Comparison of ENCODE assay signal across 16 cellular contexts in genomic region chr2:98736464-98736889, GRCh38. TPM values are rescaled to one million over a fixed set of nuclear protein-coding genes. Genes with fewer than 3 reads are reported as not detected.
DNase-seq lines count a peak whose midpoint lies in the region; ATAC-seq and TF ChIP-seq lines count a peak whose summit lies in the region.
"Had no signal": no experiment of that assay in that cellular context is flagged by ENCODE, and none has a peak within 500 bp of the region (broad histone marks: within the 10 kb centered on the region; RNA-seq: fewer than 3 reads in every experiment).

No MANE protein-coding gene starts in this region.

- H3K4me1 Mint-ChIP-seq in MCF 10A (ENCODE audit: insufficient read depth, unreplicated experiment) (peaks cover 12% of the 10 kb centered on the region), endodermal cell (no peaks in the 10 kb centered on the region)
- peaks cover 70% of the 10 kb centered on the region for H3K4me1 Mint-ChIP-seq in activated naive CD8-positive, alpha-beta T cell treated with anti-CD3 and anti-CD28 coated beads, Interleukin-2, amount 50 U/mL, for 24 hours
- H3K4me1 Mint-ChIP-seq in stimulated activated effector memory CD8-positive, alpha-beta T cell treated with anti-CD3 and anti-CD28 coated beads, Interleukin-12 subunit alpha, Interleukin-12 subunit beta, amount 100 ng/mL, for 72 hours = peaks cover 61% of the 10 kb centered on the region

- ATAC-seq in PC-3 = peak; percentile 87
- ATAC-seq in activated naive CD8-positive, alpha-beta T cell treated with anti-CD3 and anti-CD28 coated beads, Interleukin-2, amount 50 U/mL, for 24 hours = peak; percentile 79
- ATAC-seq in stimulated activated effector memory CD8-positive, alpha-beta T cell treated with anti-CD3 and anti-CD28 coated beads, Interleukin-12 subunit alpha, Interleukin-12 subunit beta, amount 100 ng/mL, for 72 hours = peak; percentile 90
- ATAC-seq: left lobe of liver had no signal

- H3K27ac ChIP-seq in breast epithelium (no peak overlapping the region), PC-3 (ENCODE audit: low read length) (peak overlapping the region; percentile 13; the same call in 1 of the 2 replicates), endodermal cell (ENCODE audit: low read depth, low read length) (no peak overlapping the region), sigmoid colon (no peak overlapping the region)
- H3K27ac ChIP-seq: hepatocyte, upper lobe of left lung had no signal

- H3K9me3 Mint-ChIP-seq in MCF 10A (ENCODE audit: unreplicated experiment) = no peaks in the 10 kb centered on the region
- H3K9me3 Mint-ChIP-seq in activated naive CD8-positive, alpha-beta T cell treated with anti-CD3 and anti-CD28 coated beads, Interleukin-2, amount 50 U/mL, for 24 hours = no peaks in the 10 kb centered on the region
- no peaks in the 10 kb centered on the region for H3K9me3 Mint-ChIP-seq in stimulated activated effector memory CD8-positive, alpha-beta T cell treated with anti-CD3 and anti-CD28 coated beads, Interleukin-12 subunit alpha, Interleukin-12 subunit beta, amount 100 ng/mL, for 72 hours
- no peaks in the 10 kb centered on the region for H3K9me3 Mint-ChIP-seq in endodermal cell
- H3K9me3 Mint-ChIP-seq: naive B cell had no signal

- no TSS peak for BruUV-seq in MCF 10A (replicated peaks; lab: Mats Ljungman, UMichigan)
- BruUV-seq in PC-3 (replicated peaks; lab: Mats Ljungman, UMichigan) = no TSS peak

- H3K9ac ChIP-seq in PC-3 (ENCODE audit: low read length) = no peak overlapping the region
- H3K9ac ChIP-seq in endodermal cell (ENCODE audit: extremely low read depth, low read length, poor library complexity, severe bottlenecking) = no peak overlapping the region

- CTCF ChIA-PET in MCF 10A (lab: Yijun Ruan, JAX) = no interaction called here
- CTCF ChIA-PET in PC-3 (lab: Charles Lee) = no interaction called here

- no peaks in the 10 kb centered on the region for H3F3A ChIP-seq in PC-3 (ENCODE audit: low read length, unreplicated experiment)

- no peak for TF ChIP-seq CTCF in MCF 10A (IDR thresholded peaks at IDR 0.05; ENCODE audit: unreplicated experiment)
- no peak for TF ChIP-seq CTCF in breast epithelium (IDR thresholded peaks at IDR 0.05)
- TF ChIP-seq CTCF in PC-3 (conservative IDR thresholded peaks at IDR 0.05; ENCODE audit: low read depth, low read length) = no peak
- no peak for TF ChIP-seq CTCF in endodermal cell (conservative IDR thresholded peaks at IDR 0.05)
- TF ChIP-seq CTCF in sigmoid colon (IDR thresholded peaks at IDR 0.05) = no peak

- H3K4me1 ChIP-seq in breast epithelium = no peaks in the 10 kb centered on the region
- peaks cover 29% of the 10 kb centered on the region for H3K4me1 ChIP-seq in PC-3 (ENCODE audit: insufficient read depth, low read length)
- H3K4me1 ChIP-seq in endodermal cell (ENCODE audit: control insufficient read depth, insufficient read depth, low read length) = no peaks in the 10 kb centered on the region
- peaks cover 0 to 9% (median 7%) of the 10 kb centered on the region in 4 donors for H3K4me1 ChIP-seq in sigmoid colon

- no peaks in the 10 kb centered on the region for H3K27me3 Mint-ChIP-seq in MCF 10A (ENCODE audit: insufficient read depth, unreplicated experiment)
- H3K27me3 Mint-ChIP-seq in activated naive CD8-positive, alpha-beta T cell treated with anti-CD3 and anti-CD28 coated beads, Interleukin-2, amount 50 U/mL, for 24 hours = no peaks in the 10 kb centered on the region
- peaks cover 37% of the 10 kb centered on the region for H3K27me3 Mint-ChIP-seq in endodermal cell (ENCODE audit: insufficient read depth)
- H3K27me3 Mint-ChIP-seq: B cell had no signal

- H3K27ac Mint-ChIP-seq in MCF 10A (ENCODE audit: low read depth, unreplicated experiment) = no peak overlapping the region
- no peak overlapping the region for H3K27ac Mint-ChIP-seq in activated naive CD8-positive, alpha-beta T cell treated with anti-CD3 and anti-CD28 coated beads, Interleukin-2, amount 50 U/mL, for 24 hours
- H3K27ac Mint-ChIP-seq in stimulated activated effector memory CD8-positive, alpha-beta T cell treated with anti-CD3 and anti-CD28 coated beads, Interleukin-12 subunit alpha, Interleukin-12 subunit beta, amount 100 ng/mL, for 72 hours = no peak overlapping the region
- no peak overlapping the region for H3K27ac Mint-ChIP-seq in endodermal cell
- H3K27ac Mint-ChIP-seq: B cell, naive B cell had no signal

- H3K4me2 ChIP-seq in PC-3 (ENCODE audit: low read length) = peak overlapping the region; percentile 59
- H3K4me2 ChIP-seq: hepatocyte had no signal

- H3K79me2 ChIP-seq in PC-3 (ENCODE audit: low read length) = no peaks in the 10 kb centered on the region
- H3K79me2 ChIP-seq: hepatocyte had no signal

- H3K36me3 Mint-ChIP-seq in MCF 10A (ENCODE audit: insufficient read depth, unreplicated experiment) (no peaks in the 10 kb centered on the region), endodermal cell (ENCODE audit: low read depth) (no peaks in the 10 kb centered on the region)
- H3K36me3 Mint-ChIP-seq in activated naive CD8-positive, alpha-beta T cell treated with anti-CD3 and anti-CD28 coated beads, Interleukin-2, amount 50 U/mL, for 24 hours (ENCODE audit: low read depth) = no peaks in the 10 kb centered on the region
- H3K36me3 Mint-ChIP-seq in stimulated activated effector memory CD8-positive, alpha-beta T cell treated with anti-CD3 and anti-CD28 coated beads, Interleukin-12 subunit alpha, Interleukin-12 subunit beta, amount 100 ng/mL, for 72 hours = no peaks in the 10 kb centered on the region

- no peaks in the 10 kb centered on the region for H3K27me3 ChIP-seq in breast epithelium
- H3K27me3 ChIP-seq in PC-3 (ENCODE audit: low read length) = no peaks in the 10 kb centered on the region
- peaks cover 36% of the 10 kb centered on the region for H3K27me3 ChIP-seq in endodermal cell (ENCODE audit: control insufficient read depth, insufficient read depth, low read length, poor library complexity, severe bottlenecking)
- no peaks in the 10 kb centered on the region for H3K27me3 ChIP-seq in sigmoid colon
- H3K27me3 ChIP-seq: hepatocyte, upper lobe of left lung had no signal

- 100% methylated on average over 2 of the region's 2 CpGs; no CpG with 5 or more reads in 1 of the 2 experiments for WGBS in endodermal cell (ENCODE audit: insufficient coverage in 1 of 2, insufficient read length in 1 of 2), 2 experiments
- WGBS in sigmoid colon, 2 donors = 78 to 81% methylated on average over 2 of the region's 2 CpGs

- POLR2A ChIA-PET in MCF 10A (lab: Yijun Ruan, JAX) = no interaction called here
- POLR2A ChIA-PET in PC-3 (lab: Charles Lee; ENCODE audit: unreplicated experiment) = no interaction called here

- TF ChIP-seq POLR2A in breast epithelium (IDR thresholded peaks at IDR 0.05) (no peak), sigmoid colon (IDR thresholded peaks at IDR 0.05) (no peak)

- DNase-seq in MCF 10A (ENCODE audit: unreplicated experiment) = peak; percentile 36
- DNase-seq in breast epithelium (ENCODE audit: low spot score in 2 of 2) = no peak
- DNase-seq in PC-3 = peak; percentile 86
- no peak for DNase-seq in activated naive CD8-positive, alpha-beta T cell treated with anti-CD3 and anti-CD28 coated beads, Interleukin-2, amount 50 U/mL, for 24 hours
- peak in 1 of 2 donors; percentile 22 for DNase-seq in stimulated activated effector memory CD8-positive, alpha-beta T cell treated with anti-CD3 and anti-CD28 coated beads, Interleukin-12 subunit alpha, Interleukin-12 subunit beta, amount 100 ng/mL, for 72 hours (ENCODE audit: low spot score in 2 of 2)
- no peak for DNase-seq in endodermal cell
- no peak for DNase-seq in AML-193 (lab: John Stamatoyannopoulos, UW)
- no peak for DNase-seq in sigmoid colon
- DNase-seq: DMS79 treated with DMSO at 0.1 percent for 48 hours, naive B cell, NCI-H1417, SW 1271, upper lobe of left lung had no signal

- H4K20me1 ChIP-seq in PC-3 (ENCODE audit: low read length) = no peaks in the 10 kb centered on the region

- H3K4me3 Mint-ChIP-seq in MCF 10A (ENCODE audit: unreplicated experiment) (no peak overlapping the region), endodermal cell (no peak overlapping the region)
- peak overlapping the region; percentile 51 for H3K4me3 Mint-ChIP-seq in activated naive CD8-positive, alpha-beta T cell treated with anti-CD3 and anti-CD28 coated beads, Interleukin-2, amount 50 U/mL, for 24 hours
- H3K4me3 Mint-ChIP-seq in stimulated activated effector memory CD8-positive, alpha-beta T cell treated with anti-CD3 and anti-CD28 coated beads, Interleukin-12 subunit alpha, Interleukin-12 subunit beta, amount 100 ng/mL, for 72 hours = peak overlapping the region; percentile 8
- H3K4me3 Mint-ChIP-seq: B cell, naive B cell had no signal

- no peak overlapping the region for H2AFZ ChIP-seq in PC-3 (ENCODE audit: low read length)
- H2AFZ ChIP-seq: hepatocyte had no signal

- intact Hi-C loops in MCF 10A (cut with micrococcal nuclease) (loop anchor here (10.0 kb wide), 1 partner anchor 328 kb away; no protein-coding TSS in a partner anchor), breast epithelium (cut with DNase I; ENCODE audit: low total_unique reads) (no loop called here), PC-3 (cut with micrococcal nuclease) (loop anchor here (1.0 kb wide), 1 partner anchor 22 kb away; no protein-coding TSS in a partner anchor), sigmoid colon (cut with DNase I) (no loop called here)

- H3K4me3 ChIP-seq in breast epithelium (no peak overlapping the region), PC-3 (ENCODE audit: low read length) (no peak overlapping the region), endodermal cell (ENCODE audit: low read length) (no peak overlapping the region), sigmoid colon (no peak overlapping the region)
- H3K4me3 ChIP-seq: hepatocyte, upper lobe of left lung had no signal

- no peaks in the 10 kb centered on the region for H3K9me3 ChIP-seq in breast epithelium
- no peaks in the 10 kb centered on the region for H3K9me3 ChIP-seq in PC-3 (ENCODE audit: low read length)
- H3K9me3 ChIP-seq in endodermal cell (ENCODE audit: control insufficient read depth, low read length) = no peaks in the 10 kb centered on the region
- no peaks in the 10 kb centered on the region for H3K9me3 ChIP-seq in sigmoid colon
- H3K9me3 ChIP-seq: upper lobe of left lung had no signal

- no peaks in the 10 kb centered on the region for H3K9me2 ChIP-seq in PC-3 (replicated peaks; ENCODE audit: low read length)

- TF ChIP-seq EP300 in sigmoid colon (IDR thresholded peaks at IDR 0.05) = no peak

- no peaks in the 10 kb centered on the region for H3K36me3 ChIP-seq in breast epithelium
- H3K36me3 ChIP-seq in PC-3 (ENCODE audit: low read depth, low read length) = no peaks in the 10 kb centered on the region
- H3K36me3 ChIP-seq in endodermal cell (ENCODE audit: control insufficient read depth, insufficient read depth, low read length) = no peaks in the 10 kb centered on the region
- no peaks in the 10 kb centered on the region for H3K36me3 ChIP-seq in sigmoid colon
- H3K36me3 ChIP-seq: upper lobe of left lung had no signal

RNA-seq across cellular contexts. Expression of gene MGAT4A, which starts 5.5 kb away (rescaled TPM):
- total RNA-seq in MCF 10A (2022) (3.7 and 4.6 TPM in 2 replicates), breast epithelium (10 to 100 TPM; 28.6 to 41.1 (median 34.4) TPM), PC-3 (2014; rRNA removed) (1.7 and 6.1 TPM in 2 replicates), endodermal cell (10 to 100 TPM in 1 of 2 donors, 1 to 10 TPM in 1; 8.2 to 11.1 TPM), sigmoid colon (10 to 100 TPM in 3 of 4 donors, 1 to 10 TPM in 1; 9.5 to 28.2 (median 16.9) TPM)
- polyA plus RNA-seq in endodermal cell (2013, experiment 1 of 2) = 6.7 TPM
- 6.0 TPM for polyA plus RNA-seq in endodermal cell (2013, experiment 2 of 2)
- polyA plus RNA-seq in sigmoid colon = 10 to 100 TPM; 16.8 to 28.2 (median 24.5) TPM

Comparison
In these comparisons a context has a peak if more than half of its experiments do, and no peak if none do; other contexts are left out.
1. DNase-seq: peak in MCF 10A (single experiment) and PC-3 (single experiment); none in breast epithelium (0 of 2), activated naive CD8-positive, alpha-beta T cell treated with anti-CD3 and anti-CD28 coated beads, Interleukin-2, amount 50 U/mL, for 24 hours (single experiment), endodermal cell (single experiment), AML-193 (0 of 2) and sigmoid colon (single experiment).
2. intact Hi-C loops: an anchor here in MCF 10A (10.0 kb wide) and PC-3 (1.0 kb wide); none called in breast epithelium and sigmoid colon.
3. H3K4me3 Mint-ChIP-seq: peak in activated naive CD8-positive, alpha-beta T cell treated with anti-CD3 and anti-CD28 coated beads, Interleukin-2, amount 50 U/mL, for 24 hours (single experiment) and stimulated activated effector memory CD8-positive, alpha-beta T cell treated with anti-CD3 and anti-CD28 coated beads, Interleukin-12 subunit alpha, Interleukin-12 subunit beta, amount 100 ng/mL, for 72 hours (single experiment); none in MCF 10A (single experiment) and endodermal cell (single experiment).
4. Peak in every context shown above with its lines, with median percentiles within 50 percentile points of each other: ATAC-seq.